ENCODE assay signal across 22 cellular contexts in genomic region chr1:19348441-19349198, GRCh38. TPM values are rescaled to one million over a fixed set of nuclear protein-coding genes. Genes with fewer than 3 reads are reported as not detected.
DNase-seq lines count a peak whose midpoint lies in the region; ATAC-seq, FAIRE-seq and TF ChIP-seq lines count a peak whose summit lies in the region.
"Had no signal": no experiment of that assay in that cellular context is flagged by ENCODE, and none has a peak within 500 bp of the region (broad histone marks: within the 10 kb centered on the region; RNA-seq: fewer than 3 reads in every experiment).

No MANE protein-coding gene starts in this region.

- CTCF ChIA-PET in HEK293 (lab: Yijun Ruan, JAX) = interaction anchor here (1.0 kb wide), 1 partner anchor 303 kb away, joined by 6 read pairs; no protein-coding TSS in a partner anchor

- no peaks in the 10 kb centered on the region for H3K9me3 Mint-ChIP-seq in T-helper 2 cell treated with Interferon-gamma antibody and Interleukin-4, amounts not matched to agents 5 μg/mL and 100 μg/mL, for 36 hours
- H3K9me3 Mint-ChIP-seq: activated CD4-positive, alpha-beta T cell treated with anti-CD3 and anti-CD28 coated beads, Interleukin-2, amount 10 ng/mL, durations not matched to agents 7 days and 5 days; activated T-cell treated with anti-CD3 and anti-CD28 coated beads, Interleukin-2, amount 50 U/mL, for 4 hours had no signal

- intact Hi-C loops in sigmoid colon (cut with DNase I) = no loop called here

- DNase-seq in T-helper 2 cell treated with Interferon-gamma antibody and Interleukin-4, amounts not matched to agents 5 μg/mL and 100 μg/mL, for 36 hours (ENCODE audit: low spot score) = no peak
- DNase-seq in T-helper 2 cell (no peak), sigmoid colon (no peak), GM12892 (ENCODE audit: insufficient read length) (no peak), globus pallidus (ENCODE audit: low spot score) (no peak)
- DNase-seq: activated CD4-positive, alpha-beta T cell treated with anti-CD3 and anti-CD28 coated beads, Interleukin-2, amount 10 ng/mL, durations not matched to agents 7 days and 5 days; activated T-cell treated with anti-CD3 and anti-CD28 coated beads, Interleukin-2, amount 50 U/mL, for 4 hours; DMS53; effector CD4-positive, alpha-beta T cell; GM23248; NCI-H187; NCI-H510A; posterior cingulate gyrus; small intestine; stimulated activated CD8-positive, alpha-beta memory T cell treated with anti-CD3 and anti-CD28 coated beads, Interleukin-4, amount 100 ng/mL, for 48 hours; transverse colon had no signal

- no peak overlapping the region for H3K4me3 ChIP-seq in HEK293 (ENCODE audit: low read depth, low read length)
- H3K4me3 ChIP-seq in endocrine pancreas (ENCODE audit: control insufficient read depth, insufficient read depth, low read length) = no peak overlapping the region
- no peak overlapping the region for H3K4me3 ChIP-seq in sigmoid colon
- H3K4me3 ChIP-seq: GM23248, transverse colon had no signal

- H3K27ac ChIP-seq in HEK293 (ENCODE audit: extremely low read depth, low read depth, low read length) (no peak overlapping the region), sigmoid colon (peak overlapping the region in 3 of 4 donors; percentile 9 to 51 (median 25))
- H3K27ac ChIP-seq: C4-2B, GM23248 had no signal

- TF ChIP-seq CTCF in HEK293 (tag by site-specific recombination; IDR thresholded peaks at IDR 0.05) (no peak), sigmoid colon (IDR thresholded peaks at IDR 0.05) (no peak)

- H3K9me3 ChIP-seq in HEK293 (ENCODE audit: control insufficient read depth, insufficient read depth, low read depth, low read length) (no peaks in the 10 kb centered on the region), endocrine pancreas (ENCODE audit: control insufficient read depth, low read length) (no peaks in the 10 kb centered on the region), sigmoid colon (no peaks in the 10 kb centered on the region)
- H3K9me3 ChIP-seq: transverse colon had no signal

- H3K4me1 Mint-ChIP-seq in T-helper 2 cell treated with Interferon-gamma antibody and Interleukin-4, amounts not matched to agents 5 μg/mL and 100 μg/mL, for 36 hours (ENCODE audit: low read depth) = peaks cover 2% of the 10 kb centered on the region
- H3K4me1 Mint-ChIP-seq: activated CD4-positive, alpha-beta T cell treated with anti-CD3 and anti-CD28 coated beads, Interleukin-2, amount 10 ng/mL, durations not matched to agents 7 days and 5 days had no signal

- peaks cover 0 to 82% of the 10 kb centered on the region in 2 experiments; a peak in 2 of 3 replicates for H3K36me3 ChIP-seq in HEK293 (ENCODE audit: control insufficient read depth in 2 of 2, insufficient read depth in 1 of 2, low read length in 2 of 2)
- H3K36me3 ChIP-seq in endocrine pancreas (ENCODE audit: control insufficient read depth, insufficient read depth, low read length) = no peaks in the 10 kb centered on the region
- H3K36me3 ChIP-seq in sigmoid colon = peaks cover 17 to 60% (median 33%) of the 10 kb centered on the region in 4 donors

- FAIRE-seq in GM12892 (lab: Jason Lieb, UNC) = no peak
- FAIRE-seq: A204.1, islet of Langerhans, small intestine had no signal

- POLR2A ChIA-PET in HEK293 (lab: Yijun Ruan, JAX) = no interaction called here

- H3K4me1 ChIP-seq in HEK293 (ENCODE audit: control insufficient read depth, insufficient read depth, low read length) (no peaks in the 10 kb centered on the region), endocrine pancreas (ENCODE audit: control insufficient read depth, insufficient read depth, low read length) (no peaks in the 10 kb centered on the region), sigmoid colon (peaks cover 0 to 50% (median 46%) of the 10 kb centered on the region in 4 donors)

- no peaks in the 10 kb centered on the region for H3K27me3 ChIP-seq in endocrine pancreas (ENCODE audit: control insufficient read depth, insufficient read depth, low read length)
- no peaks in the 10 kb centered on the region for H3K27me3 ChIP-seq in sigmoid colon
- H3K27me3 ChIP-seq: transverse colon had no signal

- WGBS in sigmoid colon, 2 donors = 80 to 82% methylated on average over 15 of the region's 15 CpGs

- TF ChIP-seq POLR2A in sigmoid colon (IDR thresholded peaks at IDR 0.05) (no peak), GM12892 (IDR thresholded peaks at IDR 0.05; ENCODE audit: low read depth, low read length) (no peak)

- TF ChIP-seq EP300 in sigmoid colon (IDR thresholded peaks at IDR 0.05) = no peak

- no peaks in the 10 kb centered on the region for H3K27me3 Mint-ChIP-seq in T-helper 2 cell treated with Interferon-gamma antibody and Interleukin-4, amounts not matched to agents 5 μg/mL and 100 μg/mL, for 36 hours (ENCODE audit: low read depth)
- H3K27me3 Mint-ChIP-seq: activated CD4-positive, alpha-beta T cell treated with anti-CD3 and anti-CD28 coated beads, Interleukin-2, amount 10 ng/mL, durations not matched to agents 7 days and 5 days had no signal

- H3K36me3 Mint-ChIP-seq in T-helper 2 cell treated with Interferon-gamma antibody and Interleukin-4, amounts not matched to agents 5 μg/mL and 100 μg/mL, for 36 hours (ENCODE audit: low read depth) = peaks cover 34% of the 10 kb centered on the region

- peak overlapping the region; percentile 8 for H3K27ac Mint-ChIP-seq in T-helper 2 cell treated with Interferon-gamma antibody and Interleukin-4, amounts not matched to agents 5 μg/mL and 100 μg/mL, for 36 hours
- H3K27ac Mint-ChIP-seq: activated CD4-positive, alpha-beta T cell treated with anti-CD3 and anti-CD28 coated beads, Interleukin-2, amount 10 ng/mL, durations not matched to agents 7 days and 5 days had no signal

- H3K9ac ChIP-seq in endocrine pancreas (ENCODE audit: control insufficient read depth, insufficient read depth, low read length) = peak overlapping the region; percentile 24
- H3K9ac ChIP-seq: GM23248 had no signal

- H3K4me3 Mint-ChIP-seq in T-helper 2 cell treated with Interferon-gamma antibody and Interleukin-4, amounts not matched to agents 5 μg/mL and 100 μg/mL, for 36 hours = no peak overlapping the region
- H3K4me3 Mint-ChIP-seq: activated CD4-positive, alpha-beta T cell treated with anti-CD3 and anti-CD28 coated beads, Interleukin-2, amount 10 ng/mL, durations not matched to agents 7 days and 5 days; activated T-cell treated with anti-CD3 and anti-CD28 coated beads, Interleukin-2, amount 50 U/mL, for 4 hours had no signal

- no peak for ATAC-seq in esophagus mucosa
- ATAC-seq: activated T-cell treated with anti-CD3 and anti-CD28 coated beads, Interleukin-2, amount 50 U/mL, for 4 hours had no signal

TF ChIP-seq in HEK293, 187 proteins besides CTCF, POLR2A, EP300 and RAD21:
- TF ChIP-seq ZNF596 (tag by site-specific recombination; IDR thresholded peaks at IDR 0.05) = no peak
- TF ChIP-seq ZNF121 (tag by site-specific recombination; IDR thresholded peaks at IDR 0.05) = no peak
- TF ChIP-seq ZNF571 (tag by site-specific recombination; IDR thresholded peaks at IDR 0.05) = no peak
- peak; percentile 51; the same call in 1 of the 2 replicates for TF ChIP-seq ZIC2 (tag by site-specific recombination; IDR thresholded peaks at IDR 0.05)
- no peak for TF ChIP-seq ZNF37A (tag by site-specific recombination; IDR thresholded peaks at IDR 0.05)
- TF ChIP-seq GLIS1 (tag by site-specific recombination; IDR thresholded peaks at IDR 0.05) = peak; percentile 55; the same call in 1 of the 2 replicates
TF ChIP-seq in HEK293: peak in this region for 2.

RNA-seq across cellular contexts. Expression of gene SLC66A1, which starts 36.5 kb away (rescaled TPM):
- total RNA-seq in sigmoid colon (10 to 100 TPM in 1 of 4 donors, 1 to 10 TPM in 3; 7.5 to 15.2 (median 8.8) TPM), esophagus mucosa (6.9 TPM)
- 10 to 100 TPM in 1 of 3 donors, 1 to 10 TPM in 2; 5.1 to 16.0 (median 7.2) TPM for polyA plus RNA-seq in sigmoid colon
- polyA plus RNA-seq in GM12892 (2012; ENCODE audit: missing spikeins) = 3.9 TPM

RNA-seq across cellular contexts. Expression of gene AKR7A2, which starts 36.7 kb away (rescaled TPM):
- 100 to 1,000 TPM in 1 of 4 donors, 10 to 100 TPM in 3; 55.8 to 110 (median 77.2) TPM for total RNA-seq in sigmoid colon
- 10 to 100 TPM; 64.2 to 99.6 (median 84.1) TPM for polyA plus RNA-seq in sigmoid colon
- 29.5 TPM for polyA plus RNA-seq in GM12892 (2012; ENCODE audit: missing spikeins)
- total RNA-seq in esophagus mucosa = 50.2 TPM
